ENCODE assay signal across 3 cellular contexts in the genomic region with DNA sequence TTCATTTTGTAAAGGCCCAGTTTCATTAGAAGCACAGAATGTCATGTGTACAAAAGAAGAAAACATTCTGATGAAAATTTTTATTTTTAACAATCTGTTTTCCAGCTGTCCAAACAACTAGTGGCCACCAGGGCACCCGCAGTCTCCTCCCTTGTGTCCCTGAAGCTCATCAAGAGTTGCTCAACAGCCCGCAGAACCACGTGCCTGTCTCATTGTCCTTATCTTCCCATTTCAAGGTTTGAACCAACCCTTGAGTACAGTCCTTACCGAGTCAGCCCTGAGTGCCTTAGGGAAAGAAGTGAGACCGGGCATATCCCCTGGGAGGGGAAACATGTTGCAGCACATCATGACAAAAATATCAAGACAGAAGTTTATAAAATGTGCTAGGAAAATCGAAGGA.
TF ChIP-seq lines count a peak whose summit lies in the region.

No MANE protein-coding gene starts in this region.

TF ChIP-seq in IMR-90, 13 proteins besides CTCF, POLR2A, EP300 and RAD21:
- peak; percentile 8; the same call in 1 of the 2 replicates for TF ChIP-seq USF2 (IDR thresholded peaks at IDR 0.05; ENCODE audit: low read depth, low read length)
- no peak for TF ChIP-seq MXI1 (IDR thresholded peaks at IDR 0.05; ENCODE audit: borderline replicate concordance, low read depth, low read length)
- TF ChIP-seq CEBPB (IDR thresholded peaks at IDR 0.05; ENCODE audit: low read depth, low read length) = peak; percentile 29; the same call in 1 of the 2 replicates
- no peak for TF ChIP-seq FOS (IDR thresholded peaks at IDR 0.05; ENCODE audit: low read depth, low read length)
- TF ChIP-seq RCOR1 (IDR thresholded peaks at IDR 0.05; ENCODE audit: insufficient replicate concordance, low read length) = no peak

TF ChIP-seq in K562, 482 proteins besides CTCF, POLR2A, EP300 and RAD21 (continues in another document):
- TF ChIP-seq, protein P1, sequence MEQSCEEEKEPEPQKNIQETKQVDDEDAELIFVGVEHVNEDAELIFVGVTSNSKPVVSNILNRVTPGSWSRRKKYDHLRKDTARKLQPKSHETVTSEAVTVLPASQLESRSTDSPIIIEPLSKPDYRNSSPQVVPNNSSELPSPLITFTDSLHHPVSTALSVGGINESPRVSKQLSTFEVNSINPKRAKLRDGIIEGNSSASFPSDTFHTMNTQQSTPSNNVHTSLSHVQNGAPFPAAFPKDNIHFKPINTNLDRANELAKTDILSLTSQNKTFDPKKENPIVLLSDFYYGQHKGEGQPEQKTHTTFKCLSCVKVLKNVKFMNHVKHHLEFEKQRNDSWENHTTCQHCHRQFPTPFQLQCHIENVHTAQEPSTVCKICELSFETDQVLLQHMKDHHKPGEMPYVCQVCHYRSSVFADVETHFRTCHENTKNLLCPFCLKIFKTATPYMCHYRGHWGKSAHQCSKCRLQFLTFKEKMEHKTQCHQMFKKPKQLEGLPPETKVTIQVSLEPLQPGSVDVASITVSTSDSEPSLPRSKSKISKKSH (CRISPR knock-in tag; IDR thresholded peaks at IDR 0.05) = no peak
- TF ChIP-seq CBFA2T3 (IDR thresholded peaks at IDR 0.05) (peak; percentile 5; the same call in 1 of the 2 replicates), CEBPG (CRISPR knock-in tag; IDR thresholded peaks at IDR 0.05) (peak; percentile 83), CEBPG (tag; conservative IDR thresholded peaks at IDR 0.05 in 1 of 2, IDR thresholded peaks at IDR 0.05 in 1 of 2) (peak; percentile 81 to 84), RAD51 (IDR thresholded peaks at IDR 0.05; ENCODE audit: borderline replicate concordance, low read depth) (peak; percentile 59), CBX3 (IDR thresholded peaks at IDR 0.05; ENCODE audit: borderline replicate concordance in 1 of 2, low read length in 2 of 2) (no peak), CEBPB (tag; IDR thresholded peaks at IDR 0.05) (peak; percentile 95), L3MBTL2 (IDR thresholded peaks at IDR 0.05) (peak; percentile 87), CXXC5 (CRISPR knock-in tag; IDR thresholded peaks at IDR 0.05) (peak; percentile 33; the same call in 1 of the 2 replicates)
- TF ChIP-seq, protein P2, sequence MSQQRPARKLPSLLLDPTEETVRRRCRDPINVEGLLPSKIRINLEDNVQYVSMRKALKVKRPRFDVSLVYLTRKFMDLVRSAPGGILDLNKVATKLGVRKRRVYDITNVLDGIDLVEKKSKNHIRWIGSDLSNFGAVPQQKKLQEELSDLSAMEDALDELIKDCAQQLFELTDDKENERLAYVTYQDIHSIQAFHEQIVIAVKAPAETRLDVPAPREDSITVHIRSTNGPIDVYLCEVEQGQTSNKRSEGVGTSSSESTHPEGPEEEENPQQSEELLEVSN (IDR thresholded peaks at IDR 0.05; ENCODE audit: borderline replicate concordance in 1 of 2, extremely low read depth in 1 of 2, insufficient read depth in 1 of 2, insufficient read length in 1 of 2, low read depth in 1 of 2, low read length in 1 of 2, poor library complexity in 1 of 2, severe bottlenecking in 1 of 2) = peak in 1 of 2 experiments; percentile 34
- TF ChIP-seq, protein P3, sequence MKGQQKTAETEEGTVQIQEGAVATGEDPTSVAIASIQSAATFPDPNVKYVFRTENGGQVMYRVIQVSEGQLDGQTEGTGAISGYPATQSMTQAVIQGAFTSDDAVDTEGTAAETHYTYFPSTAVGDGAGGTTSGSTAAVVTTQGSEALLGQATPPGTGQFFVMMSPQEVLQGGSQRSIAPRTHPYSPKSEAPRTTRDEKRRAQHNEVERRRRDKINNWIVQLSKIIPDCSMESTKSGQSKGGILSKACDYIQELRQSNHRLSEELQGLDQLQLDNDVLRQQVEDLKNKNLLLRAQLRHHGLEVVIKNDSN (CRISPR knock-in tag; IDR thresholded peaks at IDR 0.05) = peak; percentile 76
- TF ChIP-seq, protein P4, sequence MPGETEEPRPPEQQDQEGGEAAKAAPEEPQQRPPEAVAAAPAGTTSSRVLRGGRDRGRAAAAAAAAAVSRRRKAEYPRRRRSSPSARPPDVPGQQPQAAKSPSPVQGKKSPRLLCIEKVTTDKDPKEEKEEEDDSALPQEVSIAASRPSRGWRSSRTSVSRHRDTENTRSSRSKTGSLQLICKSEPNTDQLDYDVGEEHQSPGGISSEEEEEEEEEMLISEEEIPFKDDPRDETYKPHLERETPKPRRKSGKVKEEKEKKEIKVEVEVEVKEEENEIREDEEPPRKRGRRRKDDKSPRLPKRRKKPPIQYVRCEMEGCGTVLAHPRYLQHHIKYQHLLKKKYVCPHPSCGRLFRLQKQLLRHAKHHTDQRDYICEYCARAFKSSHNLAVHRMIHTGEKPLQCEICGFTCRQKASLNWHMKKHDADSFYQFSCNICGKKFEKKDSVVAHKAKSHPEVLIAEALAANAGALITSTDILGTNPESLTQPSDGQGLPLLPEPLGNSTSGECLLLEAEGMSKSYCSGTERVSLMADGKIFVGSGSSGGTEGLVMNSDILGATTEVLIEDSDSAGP (CRISPR knock-in tag; IDR thresholded peaks at IDR 0.05) = no peak

TF ChIP-seq in liver, 16 proteins besides CTCF, POLR2A, EP300 and RAD21:
- TF ChIP-seq REST (IDR thresholded peaks at IDR 0.05) = no peak
- TF ChIP-seq FOXA1 (IDR thresholded peaks at IDR 0.05) = no peak
- no peak for TF ChIP-seq FOXA2 (IDR thresholded peaks at IDR 0.05)
- no peak for TF ChIP-seq ZBTB33 (IDR thresholded peaks at IDR 0.05)
- no peak for TF ChIP-seq TAF1 (conservative IDR thresholded peaks at IDR 0.05)
- TF ChIP-seq ATF3 (IDR thresholded peaks at IDR 0.05) = no peak
- no peak for TF ChIP-seq YY1 (IDR thresholded peaks at IDR 0.05)
- TF ChIP-seq NR2F2 (IDR thresholded peaks at IDR 0.05) = no peak
- TF ChIP-seq SP1 (IDR thresholded peaks at IDR 0.05) = no peak
- TF ChIP-seq JUND (IDR thresholded peaks at IDR 0.05) = no peak
- TF ChIP-seq EGR1 (IDR thresholded peaks at IDR 0.05; ENCODE audit: low read depth in 2 of 2) = no peak
- TF ChIP-seq RXRA (IDR thresholded peaks at IDR 0.05) = no peak
- TF ChIP-seq HNF4G (IDR thresholded peaks at IDR 0.05) = no peak
- TF ChIP-seq HNF4A (conservative IDR thresholded peaks at IDR 0.05) = no peak
- TF ChIP-seq GABPA (IDR thresholded peaks at IDR 0.05 in 1 of 2, conservative IDR thresholded peaks at IDR 0.05 in 1 of 2) = no peak
- TF ChIP-seq MAX (IDR thresholded peaks at IDR 0.05) = no peak
TF ChIP-seq in liver: peak in this region for 0.
